In genomic region chr10:107025676-107026075, GRCh38 we compare ENCODE assay signal across 1 cellular context.
TF ChIP-seq lines count a peak whose summit lies in the region.

No MANE protein-coding gene starts in this region.

TF ChIP-seq in K562, 482 proteins besides CTCF, POLR2A, EP300 and RAD21 (continued from another document and continues in another):
- TF ChIP-seq ATF4 (CRISPR knock-in tag; IDR thresholded peaks at IDR 0.05) (0 out of 2 replicates have a peak, but pooled peaks have one; percentile 22), KLF16 (IDR thresholded peaks at IDR 0.05) (peak; percentile 74), ZNF586 (CRISPR knock-in tag; conservative IDR thresholded peaks at IDR 0.05) (no peak), EHMT2 (IDR thresholded peaks at IDR 0.05) (peak; percentile 62; the same call in 1 of the 2 replicates), BHLHE40 (IDR thresholded peaks at IDR 0.05; ENCODE audit: low read length) (peak; percentile 83), CHD7 (IDR thresholded peaks at IDR 0.05; ENCODE audit: low read depth, low read length) (no peak), MLLT1 (IDR thresholded peaks at IDR 0.05) (0 out of 4 replicates have a peak, but pooled peaks of 1 of the 2 experiments have one; percentile 42), ZNF609 (CRISPR knock-in tag; IDR thresholded peaks at IDR 0.05; ENCODE audit: borderline replicate concordance) (no peak), ELK3 (CRISPR knock-in tag; IDR thresholded peaks at IDR 0.05) (no peak), ZNF316 (IDR thresholded peaks at IDR 0.05) (peak; percentile 96), DMBX1 (CRISPR knock-in tag; IDR thresholded peaks at IDR 0.05; ENCODE audit: borderline replicate concordance) (peak; percentile 18; the same call in 1 of the 2 replicates), ID3 (CRISPR knock-in tag; IDR thresholded peaks at IDR 0.05) (no peak), ID3 (tag; IDR thresholded peaks at IDR 0.05) (peak; percentile 63; the same call in 1 of the 2 replicates), ESRRB (CRISPR knock-in tag; IDR thresholded peaks at IDR 0.05; ENCODE audit: borderline replicate concordance) (no peak), NFIX (CRISPR knock-in tag; IDR thresholded peaks at IDR 0.05; ENCODE audit: low read depth) (no peak), SMARCA4 (IDR thresholded peaks at IDR 0.05) (peak; percentile 87), TAL1 (IDR thresholded peaks at IDR 0.05) (peak; percentile 77), PKNOX1 (IDR thresholded peaks at IDR 0.05) (peak; percentile 54), ZNF445 (CRISPR knock-in tag; IDR thresholded peaks at IDR 0.05; ENCODE audit: low read depth) (no peak), E2F3 (CRISPR knock-in tag; IDR thresholded peaks at IDR 0.05) (no peak), NR2C2 (CRISPR knock-in tag; IDR thresholded peaks at IDR 0.05) (no peak), NR2C2 (tag; IDR thresholded peaks at IDR 0.05) (peak; percentile 10; the same call in 1 of the 2 replicates), GATA2 (CRISPR knock-in tag; IDR thresholded peaks at IDR 0.05) (0 out of 2 replicates have a peak, but pooled peaks have one; percentile 15), HOMEZ (CRISPR knock-in tag; IDR thresholded peaks at IDR 0.05) (no peak), HDGF (IDR thresholded peaks at IDR 0.05) (no peak), DNMT1 (IDR thresholded peaks at IDR 0.05) (no peak), CEBPB (tag; IDR thresholded peaks at IDR 0.05) (peak; percentile 23; the same call in 1 of the 2 replicates), ZBTB2 (IDR thresholded peaks at IDR 0.05) (no peak; the same call in 1 of the 2 replicates), FOXP1 (CRISPR knock-in tag; IDR thresholded peaks at IDR 0.05) (no peak), HES1 (IDR thresholded peaks at IDR 0.05; ENCODE audit: low read depth) (peak; percentile 27; the same call in 1 of the 2 replicates), ZBED1 (IDR thresholded peaks at IDR 0.05) (no peak)
